7 cellular contexts compared by ENCODE assay signal in the genomic region with DNA sequence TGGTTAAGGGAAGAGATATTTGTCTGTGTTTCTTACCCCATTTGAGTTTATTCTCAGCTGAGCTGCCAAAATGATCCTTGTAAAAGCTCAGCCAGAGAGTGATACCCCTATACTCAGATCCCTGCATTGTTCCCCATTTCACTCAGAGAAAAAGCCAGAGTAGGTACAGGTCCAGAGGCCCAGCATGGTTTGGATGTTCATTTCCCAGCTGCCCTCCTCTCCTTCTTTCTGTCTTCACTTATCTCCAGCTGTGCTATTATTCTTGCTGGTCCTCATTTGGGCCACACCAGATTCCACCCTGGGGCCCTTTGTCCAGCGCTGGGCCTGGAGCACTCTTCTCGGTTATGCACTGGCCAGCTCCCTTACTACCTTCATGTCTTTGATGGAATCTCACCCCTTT.
"Had no signal": no experiment of that assay in that cellular context is flagged by ENCODE, and none has a peak within 500 bp of the region (broad histone marks: within the 10 kb centered on the region; RNA-seq: fewer than 3 reads in every experiment).

No MANE protein-coding gene starts in this region.

- H3K4me1 ChIP-seq: HAP-1 had no signal

- H3K36me3 ChIP-seq: HAP-1 had no signal

- H3K9ac ChIP-seq: GM23248 had no signal

- DNase-seq: GM23248, GOT3, H7, HFFc6, IMR-90 had no signal

- H3K4me3 ChIP-seq: GM23248, HAP-1, K562 had no signal

- H3K4me3 Mint-ChIP-seq: HFFc6 had no signal

- H3K27ac Mint-ChIP-seq: HFFc6 had no signal

- H3K9me3 ChIP-seq: HAP-1 had no signal

- H2AFZ ChIP-seq: GM23248 had no signal

- H3K27ac ChIP-seq: GM23248 had no signal
